Comparison of ENCODE assay signal across 14 cellular contexts in genomic region chr2:27966466-27966865, GRCh38.
DNase-seq lines count a peak whose midpoint lies in the region; ATAC-seq and TF ChIP-seq lines count a peak whose summit lies in the region.
"Had no signal": no experiment of that assay in that cellular context is flagged by ENCODE, and none has a peak within 500 bp of the region (broad histone marks: within the 10 kb centered on the region; RNA-seq: fewer than 3 reads in every experiment).

No MANE protein-coding gene starts in this region.

- H3K9ac ChIP-seq in DND-41 (ENCODE audit: low read depth, low read length), result no peak overlapping the region
- H3K9ac ChIP-seq in trophoblast cell (ENCODE audit: low read length), result no peak overlapping the region
- no peak overlapping the region for H3K9ac ChIP-seq in endodermal cell (ENCODE audit: extremely low read depth, low read length, poor library complexity, severe bottlenecking)

- H3K36me3 ChIP-seq in DND-41 (ENCODE audit: insufficient read depth, low read length) (peaks cover 8% of the 10 kb centered on the region; the same call in 1 of the 2 replicates), trophoblast cell (ENCODE audit: control insufficient read depth in 1 of 2, insufficient read depth in 2 of 2, low read length in 2 of 2) (peaks cover 0 to 3% of the 10 kb centered on the region in 2 experiments), A673 (ENCODE audit: insufficient read depth, low read length, poor library complexity, severe bottlenecking) (no peaks in the 10 kb centered on the region), endodermal cell (ENCODE audit: control insufficient read depth, insufficient read depth, low read length) (no peaks in the 10 kb centered on the region)
- H3K36me3 ChIP-seq: esophagus muscularis mucosa had no signal

- H2BK12ac ChIP-seq in trophoblast cell (ENCODE audit: low read length), result no peak overlapping the region

- no peak overlapping the region for H3K23ac ChIP-seq in trophoblast cell (ENCODE audit: low read length)

- peaks cover 22% of the 10 kb centered on the region for H3K9me3 ChIP-seq in DND-41 (ENCODE audit: insufficient read depth, low read length, severe bottlenecking)
- no peaks in the 10 kb centered on the region for H3K9me3 ChIP-seq in T-helper 17 cell (ENCODE audit: control insufficient read depth, low read length, poor library complexity, severe bottlenecking)
- H3K9me3 ChIP-seq in trophoblast cell (ENCODE audit: insufficient read depth, low read depth, low read length), result peaks cover 3% of the 10 kb centered on the region
- H3K9me3 ChIP-seq in A673 (ENCODE audit: low read depth, low read length, poor library complexity, severe bottlenecking), result peaks cover 6% of the 10 kb centered on the region
- no peaks in the 10 kb centered on the region for H3K9me3 ChIP-seq in endodermal cell (ENCODE audit: control insufficient read depth, low read length)
- H3K9me3 ChIP-seq: esophagus muscularis mucosa had no signal

- H4K91ac ChIP-seq in trophoblast cell (ENCODE audit: low read depth, low read length), result no peak overlapping the region

- H3K4me1 ChIP-seq in DND-41 (ENCODE audit: insufficient read depth, low read length), result peaks cover 39% of the 10 kb centered on the region
- H3K4me1 ChIP-seq in trophoblast cell (ENCODE audit: control insufficient read depth in 1 of 2, insufficient read depth in 2 of 2, low read length in 2 of 2), result peaks cover 3 to 4% of the 10 kb centered on the region in 2 experiments
- H3K4me1 ChIP-seq in A673 (ENCODE audit: insufficient read depth, low read length, poor library complexity, severe bottlenecking), result no peaks in the 10 kb centered on the region
- no peaks in the 10 kb centered on the region for H3K4me1 ChIP-seq in endodermal cell (ENCODE audit: control insufficient read depth, insufficient read depth, low read length)

- no peak overlapping the region for H4K8ac ChIP-seq in trophoblast cell (ENCODE audit: low read depth, low read length)

- no peak overlapping the region for H2AK5ac ChIP-seq in trophoblast cell (ENCODE audit: low read length)

- no peak overlapping the region for H2BK5ac ChIP-seq in trophoblast cell (ENCODE audit: low read depth, low read length, poor library complexity)

- no peak overlapping the region for H3K18ac ChIP-seq in trophoblast cell (ENCODE audit: low read length)

- no peaks in the 10 kb centered on the region for H3K79me1 ChIP-seq in trophoblast cell (ENCODE audit: low read length)

- H3K36me3 Mint-ChIP-seq in T-helper 17 cell (ENCODE audit: low read depth) (peaks cover 5% of the 10 kb centered on the region), endodermal cell (ENCODE audit: low read depth) (peaks cover 15% of the 10 kb centered on the region)

- BruUV-seq in A673 (replicated peaks; lab: Mats Ljungman, UMichigan), result no TSS peak

- intact Hi-C loops in A673 (cut with micrococcal nuclease; ENCODE audit: unreplicated experiment), result no loop called here

- H3K27me3 ChIP-seq in DND-41 (ENCODE audit: insufficient read depth, low read length, poor library complexity) (no peaks in the 10 kb centered on the region), trophoblast cell (ENCODE audit: insufficient read depth, low read length) (no peaks in the 10 kb centered on the region), A673 (replicated peaks; ENCODE audit: insufficient read depth, low read depth, low read length, poor library complexity) (no peaks in the 10 kb centered on the region), endodermal cell (ENCODE audit: control insufficient read depth, insufficient read depth, low read length, poor library complexity, severe bottlenecking) (no peaks in the 10 kb centered on the region)
- H3K27me3 ChIP-seq: esophagus muscularis mucosa had no signal

- H3K27ac Mint-ChIP-seq in T-helper 17 cell (peak overlapping the region; percentile 92), endodermal cell (no peak overlapping the region)

- H3K4ac ChIP-seq in trophoblast cell (ENCODE audit: low read depth, low read length), result no peak overlapping the region

- H3K27me3 Mint-ChIP-seq in T-helper 17 cell (no peaks in the 10 kb centered on the region), endodermal cell (ENCODE audit: insufficient read depth) (no peaks in the 10 kb centered on the region)

- no peak overlapping the region for H3K4me3 ChIP-seq in DND-41 (ENCODE audit: low read depth in 1 of 2, low read length in 2 of 2)
- no peak overlapping the region for H3K4me3 ChIP-seq in fibroblast of pulmonary artery (replicated peaks; ENCODE audit: low read depth, low read length)
- H3K4me3 ChIP-seq in trophoblast cell (ENCODE audit: low read depth, low read length), result no peak overlapping the region
- no peak overlapping the region for H3K4me3 ChIP-seq in A673 (ENCODE audit: low read depth, low read length, poor library complexity, severe bottlenecking)
- H3K4me3 ChIP-seq in endodermal cell (ENCODE audit: low read length), result no peak overlapping the region
- H3K4me3 ChIP-seq: esophagus muscularis mucosa, K562, lung had no signal

- H4K20me1 ChIP-seq in DND-41 (ENCODE audit: insufficient read depth, low read length), result no peaks in the 10 kb centered on the region

- H3K79me2 ChIP-seq in DND-41 (ENCODE audit: insufficient read depth, low read length) (peaks cover 33% of the 10 kb centered on the region), trophoblast cell (ENCODE audit: control insufficient read depth, insufficient read depth, low read length, poor library complexity) (no peaks in the 10 kb centered on the region)

- peak overlapping the region; percentile 45 for H3K27ac ChIP-seq in DND-41 (ENCODE audit: low read length)
- peak overlapping the region; percentile 33 for H3K27ac ChIP-seq in trophoblast cell (ENCODE audit: low read depth, low read length)
- H3K27ac ChIP-seq in A673 (ENCODE audit: low read depth, low read length, poor library complexity, severe bottlenecking), result no peak overlapping the region
- no peak overlapping the region for H3K27ac ChIP-seq in endodermal cell (ENCODE audit: low read depth, low read length)
- H3K27ac ChIP-seq: esophagus muscularis mucosa had no signal

- no peak for ATAC-seq in DND-41 (ENCODE audit: insufficient read depth, low read depth)
- no peak for ATAC-seq in T-helper 17 cell
- ATAC-seq: K562 had no signal

- peak overlapping the region; percentile 45; the same call in 1 of the 2 replicates for H3K4me2 ChIP-seq in DND-41 (ENCODE audit: insufficient read depth, low read length)
- peak overlapping the region; percentile 9 for H3K4me2 ChIP-seq in trophoblast cell (ENCODE audit: low read length)

- no CpG with 5 or more reads among the region's 3 CpGs for WGBS in trophoblast cell (ENCODE audit: extremely low coverage, insufficient coverage, insufficient read length)
- 92 to 93% methylated on average over 1 to 3 of the region's 3 CpGs for WGBS in endodermal cell (ENCODE audit: insufficient coverage in 1 of 2, insufficient read length in 1 of 2), 2 experiments

- H3K9me3 Mint-ChIP-seq in endodermal cell, result peaks cover 22% of the 10 kb centered on the region

- TF ChIP-seq CTCF in DND-41 (IDR thresholded peaks at IDR 0.05; ENCODE audit: borderline replicate concordance, extremely low read depth, low read length, poor library complexity, severe bottlenecking), result no peak
- no peak for TF ChIP-seq CTCF in fibroblast of pulmonary artery (IDR thresholded peaks at IDR 0.05; ENCODE audit: low read length, missing control alignments)
- TF ChIP-seq CTCF in A673 (conservative IDR thresholded peaks at IDR 0.05; ENCODE audit: low read depth, low read length), result no peak
- TF ChIP-seq CTCF in endodermal cell (conservative IDR thresholded peaks at IDR 0.05), result no peak

- H2AFZ ChIP-seq in DND-41 (ENCODE audit: low read depth, low read length) (no peak overlapping the region), trophoblast cell (ENCODE audit: insufficient read depth, low read length, poor library complexity) (no peak overlapping the region)

- no peak overlapping the region for H3K14ac ChIP-seq in trophoblast cell (ENCODE audit: low read length)

- peaks cover 14% of the 10 kb centered on the region for H3K4me1 Mint-ChIP-seq in T-helper 17 cell
- no peaks in the 10 kb centered on the region for H3K4me1 Mint-ChIP-seq in endodermal cell

- no peak overlapping the region for H2BK120ac ChIP-seq in trophoblast cell (ENCODE audit: insufficient read depth, low read length, poor library complexity)

- CTCF ChIA-PET in A673 (lab: Charles Lee), result no interaction called here

- no peak overlapping the region for H4K12ac ChIP-seq in trophoblast cell (ENCODE audit: low read depth, low read length)

- POLR2A ChIA-PET in A673 (lab: Charles Lee; ENCODE audit: low non-redundant PET), result no interaction called here

- peak overlapping the region; percentile 67 for H3K4me3 Mint-ChIP-seq in T-helper 17 cell
- H3K4me3 Mint-ChIP-seq in endodermal cell, result no peak overlapping the region

- DNase-seq in DND-41 (no peak), T-helper 17 cell (no peak), fibroblast of pulmonary artery (ENCODE audit: low read depth) (peak; percentile 54), trophoblast cell (no peak), A673 (ENCODE audit: low spot score) (no peak), endodermal cell (no peak), kidney glomerular epithelial cell (lab: John Stamatoyannopoulos, UW) (no peak)
- DNase-seq: activated CD4-positive, alpha-beta T cell treated with anti-CD3 and anti-CD28 coated beads for 1 hour; aorta; NCI-H446 treated with DMSO at 0.1 percent for 48 hours; SHP77 treated with DMSO at 0.1 percent for 48 hours had no signal

Comparison
In these comparisons a context has a peak if more than half of its experiments do, and no peak if none do; other contexts are left out.
1. H3K27ac ChIP-seq: peak in DND-41 (single experiment) and trophoblast cell (single experiment); none in A673 (single experiment) and endodermal cell (single experiment).